Comparison of ENCODE assay signal across 12 cellular contexts in genomic region chr2:85710687-85711577, GRCh38. TPM values are rescaled to one million over a fixed set of nuclear protein-coding genes. Genes with fewer than 3 reads are reported as not detected.
DNase-seq lines count a peak whose midpoint lies in the region; ATAC-seq, FAIRE-seq and TF ChIP-seq lines count a peak whose summit lies in the region.
"Had no signal": no experiment of that assay in that cellular context is flagged by ENCODE, and none has a peak within 500 bp of the region (broad histone marks: within the 10 kb centered on the region; RNA-seq: fewer than 3 reads in every experiment).

No MANE protein-coding gene starts in this region.

- peak; percentile 95 to 100 (median 99) for TF ChIP-seq EP300 in upper lobe of left lung (IDR thresholded peaks at IDR 0.05)

- no peak overlapping the region for H3K4me2 ChIP-seq in endothelial cell of umbilical vein (ENCODE audit: insufficient read depth, low read length)

- no peaks in the 10 kb centered on the region for H4K20me1 ChIP-seq in endothelial cell of umbilical vein (replicated peaks; ENCODE audit: control insufficient read depth, extremely low read depth, insufficient read depth, low read length)

- intact Hi-C loops in endothelial cell of umbilical vein (cut with micrococcal nuclease) = no loop called here
- intact Hi-C loops in Calu3 (cut with micrococcal nuclease; ENCODE audit: unreplicated experiment) = no loop called here

- H3K9me3 Mint-ChIP-seq in Calu3 (ENCODE audit: low read depth, unreplicated experiment) = no peaks in the 10 kb centered on the region
- H3K9me3 Mint-ChIP-seq: stimulated activated memory B cell treated with anti-CD40 and anti-IgM and Interleukin-4, amounts not matched to agents 10 μg/mL and 1 μg/mL and 100 μg/mL, for 72 hours had no signal

- DNase-seq in SKM-1 treated with dmso at 0.1 percent for 144 hours (lab: John Stamatoyannopoulos, UW; ENCODE audit: unreplicated experiment) (peak; percentile 55), SKM-1 (lab: John Stamatoyannopoulos, UW; ENCODE audit: unreplicated experiment) (no peak), endothelial cell of umbilical vein (ENCODE audit: low read depth, low spot score) (peak; percentile 66), upper lobe of left lung (peak; percentile 88 to 96), Calu3 (no peak), GM10248 (ENCODE audit: extremely low spot score) (no peak)
- no peak for DNase-seq in activated CD4-positive, CD25-positive, alpha-beta regulatory T cell treated with anti-CD3 and anti-CD28 coated beads, Interleukin-2, amount 50 U/mL, for 72 hours

- H3K27ac Mint-ChIP-seq in Calu3 (ENCODE audit: unreplicated experiment) = no peak overlapping the region
- H3K27ac Mint-ChIP-seq: stimulated activated memory B cell treated with anti-CD40 and anti-IgM and Interleukin-4, amounts not matched to agents 10 μg/mL and 1 μg/mL and 100 μg/mL, for 72 hours had no signal

- H3K4me3 Mint-ChIP-seq in Calu3 (ENCODE audit: low read depth, unreplicated experiment) = no peak overlapping the region
- H3K4me3 Mint-ChIP-seq: stimulated activated memory B cell treated with anti-CD40 and anti-IgM and Interleukin-4, amounts not matched to agents 10 μg/mL and 1 μg/mL and 100 μg/mL, for 72 hours had no signal

- WGBS in upper lobe of left lung, 2 donors = 31 to 37% methylated on average over 15 to 18 of the region's 19 CpGs

- H3K27me3 ChIP-seq in endothelial cell of umbilical vein (ENCODE audit: control insufficient read depth in 2 of 2, insufficient read depth in 2 of 2, low read length in 2 of 2) = no peaks in the 10 kb centered on the region
- no peaks in the 10 kb centered on the region for H3K27me3 ChIP-seq in mucosa of stomach (ENCODE audit: control insufficient read depth, insufficient read depth, low read length)
- H3K27me3 ChIP-seq in upper lobe of left lung = no peaks in the 10 kb centered on the region

- no peaks in the 10 kb centered on the region for H3K79me2 ChIP-seq in endothelial cell of umbilical vein (ENCODE audit: control insufficient read depth, insufficient read depth, low read length)

- H3K4me1 ChIP-seq in endothelial cell of umbilical vein (ENCODE audit: control insufficient read depth, extremely low read depth, insufficient read depth, low read length) (peaks cover 9% of the 10 kb centered on the region), mucosa of stomach (ENCODE audit: control insufficient read depth, insufficient read depth, low read length) (peaks cover 42% of the 10 kb centered on the region), upper lobe of left lung (peaks cover 82 to 96% (median 91%) of the 10 kb centered on the region in 4 donors)

- H3K27ac ChIP-seq in endothelial cell of umbilical vein (ENCODE audit: insufficient read depth, low read depth, low read length) (no peak overlapping the region), upper lobe of left lung (peak overlapping the region; percentile 94 to 98 (median 96))
- H3K27ac ChIP-seq: SK-N-MC had no signal

- no TSS peak for BruUV-seq in endothelial cell of umbilical vein (replicated peaks; lab: Mats Ljungman, UMichigan)
- no TSS peak for BruUV-seq in Calu3 (replicated peaks; lab: Mats Ljungman, UMichigan)

- CTCF ChIA-PET in endothelial cell of umbilical vein (lab: Charles Lee) (interaction anchor here (0.7 to 8.8 kb wide), 8 partner anchors 12 to 319 kb away, joined by 3 to 103 read pairs (median 6); no protein-coding TSS in a partner anchor), Calu3 (lab: Charles Lee) (no interaction called here), GM10248 (lab: Yijun Ruan, JAX) (interaction anchor here (1.0 to 8.8 kb wide), 5 partner anchors 8 to 116 kb away, joined by 3 to 117 read pairs (median 5); no protein-coding TSS in a partner anchor)

- TF ChIP-seq CTCF in endothelial cell of umbilical vein (IDR thresholded peaks at IDR 0.05; ENCODE audit: extremely low read depth in 1 of 2, insufficient read depth in 1 of 2, low read depth in 1 of 2, low read length in 2 of 2) (no peak), upper lobe of left lung (IDR thresholded peaks at IDR 0.05) (peak in 1 of 6 experiments; percentile 10), Calu3 (IDR thresholded peaks at IDR 0.05; ENCODE audit: unreplicated experiment) (no peak), GM10248 (IDR thresholded peaks at IDR 0.05; ENCODE audit: control extremely low read depth, extremely low read depth, low read depth, missing control alignments) (no peak)

- no peaks in the 10 kb centered on the region for H3K9me3 ChIP-seq in endothelial cell of umbilical vein (replicated peaks; ENCODE audit: control insufficient read depth, insufficient read depth, low read length)
- no peaks in the 10 kb centered on the region for H3K9me3 ChIP-seq in mucosa of stomach (ENCODE audit: control insufficient read depth, low read length)
- no peaks in the 10 kb centered on the region for H3K9me3 ChIP-seq in upper lobe of left lung

- peaks cover 14% of the 10 kb centered on the region for H3K4me1 Mint-ChIP-seq in Calu3 (ENCODE audit: low read depth, unreplicated experiment)

- dilution Hi-C loops in endothelial cell of umbilical vein (cut with MboI; ENCODE audit: extremely low pct_ligation_motif_present, low sequenced_read_pairs) = loop anchor here (25.0 kb wide), 1 partner anchor 101 kb away; no protein-coding TSS in a partner anchor

- no peaks in the 10 kb centered on the region for H3K9me1 ChIP-seq in endothelial cell of umbilical vein (replicated peaks; ENCODE audit: control insufficient read depth, extremely low read depth, insufficient read depth, low read length)

- FAIRE-seq in endothelial cell of umbilical vein (lab: Jason Lieb, UNC) = peak; percentile 56
- FAIRE-seq: A204.1, frontal cortex had no signal

- H3K36me3 Mint-ChIP-seq in Calu3 (ENCODE audit: insufficient read depth, unreplicated experiment) = no peaks in the 10 kb centered on the region
- H3K36me3 Mint-ChIP-seq: stimulated activated memory B cell treated with anti-CD40 and anti-IgM and Interleukin-4, amounts not matched to agents 10 μg/mL and 1 μg/mL and 100 μg/mL, for 72 hours had no signal

- H3K9ac ChIP-seq in endothelial cell of umbilical vein (replicated peaks; ENCODE audit: extremely low read depth, insufficient read depth, low read length) (no peak overlapping the region), mucosa of stomach (ENCODE audit: low read length) (peak overlapping the region; percentile 17)

- H3K4me3 ChIP-seq in endothelial cell of umbilical vein (replicated peaks in 1 of 3; ENCODE audit: insufficient read depth in 1 of 3, low read depth in 1 of 3, low read length in 3 of 3) (no peak overlapping the region), mucosa of stomach (ENCODE audit: low read length) (no peak overlapping the region), upper lobe of left lung (peak overlapping the region in 3 of 4 donors; percentile 38 to 44 (median 39))
- H3K4me3 ChIP-seq: SK-N-MC had no signal

- H3K36me3 ChIP-seq in endothelial cell of umbilical vein (ENCODE audit: control insufficient read depth in 2 of 2, extremely low read depth in 1 of 2, insufficient read depth in 2 of 2, low read length in 2 of 2) = no peaks in the 10 kb centered on the region
- no peaks in the 10 kb centered on the region for H3K36me3 ChIP-seq in mucosa of stomach (ENCODE audit: control insufficient read depth, insufficient read depth, low read length)
- no peaks in the 10 kb centered on the region for H3K36me3 ChIP-seq in upper lobe of left lung

- no peaks in the 10 kb centered on the region for H3K27me3 Mint-ChIP-seq in Calu3 (ENCODE audit: unreplicated experiment)

- POLR2A ChIA-PET in endothelial cell of umbilical vein (lab: Charles Lee) = no interaction called here
- POLR2A ChIA-PET in GM10248 (lab: Yijun Ruan, JAX) = no interaction called here

- ATAC-seq in upper lobe of left lung (ENCODE audit: low FRiP score in 2 of 2) = peak; percentile 50 to 88
- ATAC-seq: stimulated activated memory B cell treated with anti-CD40 and anti-IgM and Interleukin-4, amounts not matched to agents 10 μg/mL and 1 μg/mL and 100 μg/mL, for 72 hours had no signal

- H2AFZ ChIP-seq in endothelial cell of umbilical vein (ENCODE audit: low read depth, low read length) = peak overlapping the region; percentile 64

- TF ChIP-seq POLR2A in endothelial cell of umbilical vein (IDR thresholded peaks at IDR 0.05; ENCODE audit: low read depth, low read length) (no peak), upper lobe of left lung (IDR thresholded peaks at IDR 0.05) (peak in 3 of 4 donors; percentile 30 to 79 (median 64))

RNA-seq across cellular contexts. Expression of gene GNLY, which starts 16.8 kb away (rescaled TPM):
- not detected in 2 replicates for total RNA-seq in endothelial cell of umbilical vein
- polyA plus RNA-seq in endothelial cell of umbilical vein = not detected in 2 replicates
- polyA plus RNA-seq in endothelial cell of umbilical vein (2011; cell fraction: cytosol; rRNA removed) = not detected in 2 replicates
- 0.28 TPM in 1 of 2 replicates, not detected in the other for polyA plus RNA-seq in endothelial cell of umbilical vein (2011; cell fraction: nucleus; rRNA removed)
- polyA plus RNA-seq in endothelial cell of umbilical vein (2012) = not detected in 2 replicates
- polyA minus RNA-seq in endothelial cell of umbilical vein = not detected in 2 replicates
- polyA minus RNA-seq in endothelial cell of umbilical vein (2011; cell fraction: cytosol; rRNA and poly(A)+ RNA removed) = not detected
- polyA minus RNA-seq in endothelial cell of umbilical vein (2011; cell fraction: nucleus; rRNA and poly(A)+ RNA removed) = not detected in 2 replicates
- total RNA-seq in upper lobe of left lung = 10 to 100 TPM; 12.2 to 24.7 (median 21.0) TPM
- total RNA-seq in Calu3 (2022) = not detected in 2 replicates
- total RNA-seq: frontal cortex had no signal

RNA-seq across cellular contexts. Expression of gene ATOH8, which starts 42.9 kb away (rescaled TPM):
- total RNA-seq in endothelial cell of umbilical vein (12.7 and 12.8 TPM in 2 replicates), upper lobe of left lung (100 to 1,000 TPM in 2 of 6 donors, 10 to 100 TPM in 4; 60.2 to 121 (median 85.1) TPM), Calu3 (2022) (0.19 and 0.47 TPM in 2 replicates)
- 10.3 and 13.8 TPM in 2 replicates for polyA plus RNA-seq in endothelial cell of umbilical vein
- polyA plus RNA-seq in endothelial cell of umbilical vein (2011; cell fraction: cytosol; rRNA removed) = 8.9 and 11.0 TPM in 2 replicates
- polyA plus RNA-seq in endothelial cell of umbilical vein (2011; cell fraction: nucleus; rRNA removed) = 9.6 and 9.7 TPM in 2 replicates
- polyA plus RNA-seq in endothelial cell of umbilical vein (2012) = 12.4 and 23.6 TPM in 2 replicates
- polyA minus RNA-seq in endothelial cell of umbilical vein = 10.8 and 11.7 TPM in 2 replicates
- 7.1 TPM for polyA minus RNA-seq in endothelial cell of umbilical vein (2011; cell fraction: cytosol; rRNA and poly(A)+ RNA removed)
- 11.9 and 15.4 TPM in 2 replicates for polyA minus RNA-seq in endothelial cell of umbilical vein (2011; cell fraction: nucleus; rRNA and poly(A)+ RNA removed)

RNA-seq across cellular contexts. Expression of gene SFTPB, which starts 42.9 kb away (rescaled TPM):
- not detected in 2 replicates for total RNA-seq in endothelial cell of umbilical vein
- not detected in 2 replicates for polyA plus RNA-seq in endothelial cell of umbilical vein
- not detected in 2 replicates for polyA plus RNA-seq in endothelial cell of umbilical vein (2011; cell fraction: cytosol; rRNA removed)
- polyA plus RNA-seq in endothelial cell of umbilical vein (2011; cell fraction: nucleus; rRNA removed) = not detected in 2 replicates
- polyA plus RNA-seq in endothelial cell of umbilical vein (2012) = not detected in 2 replicates
- polyA minus RNA-seq in endothelial cell of umbilical vein = not detected in 2 replicates
- polyA minus RNA-seq in endothelial cell of umbilical vein (2011; cell fraction: cytosol; rRNA and poly(A)+ RNA removed) = not detected
- not detected in 2 replicates for polyA minus RNA-seq in endothelial cell of umbilical vein (2011; cell fraction: nucleus; rRNA and poly(A)+ RNA removed)
- total RNA-seq in upper lobe of left lung = over 10,000 TPM; 10,501 to 67,270 (median 33,394) TPM
- not detected in 2 replicates for total RNA-seq in Calu3 (2022)
- total RNA-seq: frontal cortex had no signal

Comparison
In these comparisons a context has a peak if more than half of its experiments do, and no peak if none do; other contexts are left out.
1. DNase-seq: peak in SKM-1 treated with dmso at 0.1 percent for 144 hours (single experiment), endothelial cell of umbilical vein (single experiment) and upper lobe of left lung (2 of 2); none in SKM-1 (single experiment), Calu3 (single experiment), GM10248 (single experiment) and activated CD4-positive, CD25-positive, alpha-beta regulatory T cell treated with anti-CD3 and anti-CD28 coated beads, Interleukin-2, amount 50 U/mL, for 72 hours (single experiment).
2. H3K4me3 ChIP-seq: peak in upper lobe of left lung (3 of 4); none in endothelial cell of umbilical vein (0 of 3) and mucosa of stomach (single experiment).
3. RNA of gene GNLY, which starts 16.8 kb away (total RNA-seq): 12.2 to 24.7 TPM in upper lobe of left lung; not detected in endothelial cell of umbilical vein and not detected in Calu3; every median in the first group is over 10 times any median in the second.
4. RNA of gene SFTPB, which starts 42.9 kb away (total RNA-seq): 10,501 to 67,270 TPM in upper lobe of left lung; not detected in endothelial cell of umbilical vein and not detected in Calu3; every median in the first group is over 1,000 times any median in the second.